In the genomic region with DNA sequence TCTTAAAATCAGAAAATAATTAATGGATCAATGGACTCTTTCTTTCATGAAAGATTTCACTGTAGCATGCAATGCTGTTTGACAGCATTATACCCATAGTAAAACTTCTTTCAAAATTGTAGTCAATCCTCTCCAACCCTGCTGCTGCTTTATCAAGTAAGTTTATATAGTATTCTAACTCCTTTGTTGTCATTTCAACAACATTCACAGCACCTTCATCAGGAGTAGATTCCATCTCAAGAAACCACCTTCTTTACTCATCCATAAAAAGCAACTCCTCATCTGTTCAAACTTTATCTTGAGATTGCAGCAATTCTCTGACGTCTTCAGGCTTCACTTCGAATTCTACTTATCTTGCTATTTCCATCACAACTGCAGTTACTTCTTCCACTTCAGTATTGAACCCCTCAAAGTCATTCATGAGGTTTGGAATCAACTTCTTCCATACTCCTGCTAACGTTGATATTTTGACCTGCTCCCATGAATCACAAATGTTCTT, we compare ENCODE assay signal across 9 cellular contexts. TPM values are rescaled to one million over a fixed set of nuclear protein-coding genes. Genes with fewer than 3 reads are reported as not detected.
"Had no signal": no experiment of that assay in that cellular context is flagged by ENCODE, and none has a peak within 500 bp of the region (broad histone marks: within the 10 kb centered on the region; RNA-seq: fewer than 3 reads in every experiment).

No MANE protein-coding gene starts in this region.

- H3K4me3 ChIP-seq: GM23248, HAP-1 had no signal

- H3K9me3 ChIP-seq: HAP-1 had no signal

- H3K36me3 ChIP-seq: HAP-1 had no signal

- DNase-seq: GM23248, GOT3, H7, HFFc6, KG1 had no signal

- ATAC-seq: HCT116 had no signal

- H3K27ac ChIP-seq: GM23248 had no signal

- FAIRE-seq: HTR-8/SVneo had no signal

- H2AFZ ChIP-seq: GM23248 had no signal

- H3K9ac ChIP-seq: GM23248 had no signal

RNA-seq across cellular contexts. Expression of a gene that starts 26.4 kb away (rescaled TPM):
- total RNA-seq: HFFc6, HT-29 had no signal
- polyA plus RNA-seq: GM23248 had no signal
